In the genomic region with DNA sequence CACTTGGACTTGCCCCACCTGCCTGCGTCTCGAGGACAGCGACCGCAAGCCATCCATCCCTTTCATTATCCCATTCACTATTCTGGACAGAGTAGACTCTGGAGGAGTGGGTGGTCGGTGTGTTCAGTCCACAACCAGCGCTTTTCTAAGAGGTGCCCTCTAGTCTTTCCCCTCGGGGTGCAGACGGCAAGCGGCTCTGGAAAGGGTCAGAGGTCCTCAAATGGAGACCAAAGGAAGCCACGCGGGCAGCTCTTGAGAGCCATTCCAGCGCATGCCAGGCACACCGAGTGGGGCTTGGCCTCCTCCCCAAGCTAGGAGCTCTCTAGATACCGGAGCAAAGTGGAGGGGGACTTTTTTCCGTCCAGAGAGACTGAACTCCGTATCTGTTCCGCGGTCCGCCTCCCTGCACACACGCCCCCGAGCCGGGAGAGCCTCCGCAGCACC, we compare ENCODE assay signal across 8 cellular contexts. TPM values are rescaled to one million over a fixed set of nuclear protein-coding genes. Genes with fewer than 3 reads are reported as not detected.
DNase-seq lines count a peak whose midpoint lies in the region; ATAC-seq, FAIRE-seq and TF ChIP-seq lines count a peak whose summit lies in the region.

No MANE protein-coding gene starts in this region.

- no peaks in the 10 kb centered on the region; the same call in 1 of the 2 replicates for H3K36me3 ChIP-seq in IMR-90 (ENCODE audit: control insufficient read depth, insufficient read depth, low read length)
- no peaks in the 10 kb centered on the region for H3K36me3 ChIP-seq in adipocyte (ENCODE audit: control insufficient read depth, insufficient read depth, low read length, severe bottlenecking)
- no peaks in the 10 kb centered on the region for H3K36me3 ChIP-seq in spleen

- H3K9me1 ChIP-seq in IMR-90 (ENCODE audit: insufficient read depth, low read length), result peaks cover 19% of the 10 kb centered on the region

- H3K4me2 ChIP-seq in IMR-90 (ENCODE audit: low read depth, low read length), result peak overlapping the region; percentile 86

- CTCF ChIA-PET in IMR-90 (lab: Yijun Ruan, JAX), result no interaction called here

- intact Hi-C loops in IMR-90 (cut with micrococcal nuclease), result loop anchor here (2.0 to 5.0 kb wide), 3 partner anchors 14 to 179 kb away; no protein-coding TSS in a partner anchor
- intact Hi-C loops in spleen (cut with DNase I; ENCODE audit: low total_unique reads), result no loop called here
- intact Hi-C loops in posterior vena cava (cut with DNase I), result no loop called here

- no peaks in the 10 kb centered on the region for H3K9me3 Mint-ChIP-seq in immature natural killer cell

- no peaks in the 10 kb centered on the region for H4K20me1 ChIP-seq in IMR-90 (ENCODE audit: insufficient read depth, low read length)

- ATAC-seq in IMR-90 (ENCODE audit: low read depth) (peak; percentile 36; the same call in 1 of the 2 replicates), GM19467 (IDR thresholded peaks at IDR 0.05; ENCODE audit: unreplicated experiment) (no peak)
- no peak for ATAC-seq in activated CD4-positive, CD25-positive, alpha-beta regulatory T cell treated with anti-CD3 and anti-CD28 coated beads, Interleukin-2, amount 50 U/mL, for 24 hours

- peak overlapping the region; percentile 66 to 85 (median 72) for H3K4me3 Mint-ChIP-seq in immature natural killer cell

- BruUV-seq in IMR-90 (replicated peaks; lab: Mats Ljungman, UMichigan), result no TSS peak

- H3K27me3 ChIP-seq in IMR-90 (ENCODE audit: control insufficient read depth, insufficient read depth, low read length) (no peaks in the 10 kb centered on the region), adipocyte (replicated peaks; ENCODE audit: control insufficient read depth, insufficient read depth, low read length) (no peaks in the 10 kb centered on the region), spleen (replicated peaks in 1 of 7) (peaks cover 0 to 58% (median 32%) of the 10 kb centered on the region in 7 donors)

- H3K4ac ChIP-seq in IMR-90 (ENCODE audit: low read depth, low read length), result peak overlapping the region; percentile 92

- H3K14ac ChIP-seq in IMR-90 (replicated peaks; ENCODE audit: low read depth, low read length), result peak overlapping the region; percentile 93

- peak overlapping the region; percentile 93 for H2AK5ac ChIP-seq in IMR-90 (ENCODE audit: low read depth, low read length)

- H2BK15ac ChIP-seq in IMR-90 (ENCODE audit: low read depth, low read length), result peak overlapping the region; percentile 79; the same call in 2 of the 3 replicates

- peak overlapping the region; percentile 86 for H3K27ac ChIP-seq in IMR-90 (ENCODE audit: insufficient read depth, low read length)
- H3K27ac ChIP-seq in spleen, result no peak overlapping the region

- H3K79me1 ChIP-seq in IMR-90 (ENCODE audit: low read depth in 1 of 2, low read length in 2 of 2), result peaks cover 33 to 58% of the 10 kb centered on the region in 2 experiments

- H3K36me3 Mint-ChIP-seq in immature natural killer cell, result no peaks in the 10 kb centered on the region

- H3K27ac Mint-ChIP-seq in immature natural killer cell, result no peak overlapping the region

- TF ChIP-seq POLR2A in IMR-90 (IDR thresholded peaks at IDR 0.05; ENCODE audit: low read depth, low read length) (no peak), spleen (IDR thresholded peaks at IDR 0.05) (no peak)

- H3K9ac ChIP-seq in IMR-90 (ENCODE audit: low read depth, low read length), result peak overlapping the region; percentile 83
- H3K9ac ChIP-seq in adipocyte (ENCODE audit: low read length), result peak overlapping the region; percentile 89

- H2BK5ac ChIP-seq in IMR-90 (ENCODE audit: low read depth, low read length, poor library complexity, severe bottlenecking), result peak overlapping the region; percentile 82

- H3K4me1 ChIP-seq in IMR-90 (ENCODE audit: control insufficient read depth, insufficient read depth, low read length) (peaks cover 22% of the 10 kb centered on the region), adipocyte (ENCODE audit: control insufficient read depth, insufficient read depth, low read length) (peaks cover 22% of the 10 kb centered on the region), spleen (peaks cover 0 to 27% (median 9%) of the 10 kb centered on the region in 6 donors)

- peak; percentile 44 for FAIRE-seq in GM18507 (lab: Jason Lieb, UNC)

- peak overlapping the region; percentile 87 for H2BK20ac ChIP-seq in IMR-90 (ENCODE audit: low read depth, low read length)

- peak overlapping the region; percentile 52 for H3K18ac ChIP-seq in IMR-90 (ENCODE audit: low read depth, low read length)

- peak overlapping the region; percentile 88 for H3K23ac ChIP-seq in IMR-90 (ENCODE audit: low read depth, low read length)

- H4K5ac ChIP-seq in IMR-90 (ENCODE audit: low read depth, low read length), result peak overlapping the region; percentile 36; the same call in 1 of the 2 replicates

- DNase-seq in GM18507 (ENCODE audit: extremely low spot score, insufficient read length, low read depth) (no peak), IMR-90 (peak; percentile 53), adipocyte (ENCODE audit: low read depth) (no peak), immature natural killer cell (no peak), spleen (no peak), posterior vena cava (ENCODE audit: low spot score) (no peak)

- H3K4me1 Mint-ChIP-seq in immature natural killer cell, result peaks cover 5 to 10% of the 10 kb centered on the region in 2 donors

- H2BK120ac ChIP-seq in IMR-90 (ENCODE audit: low read depth, low read length), result peak overlapping the region; percentile 94

- peak overlapping the region; percentile 76 for H3K4me3 ChIP-seq in IMR-90 (ENCODE audit: insufficient read depth, low read depth, low read length)
- H3K4me3 ChIP-seq in adipocyte (ENCODE audit: low read length), result peak overlapping the region; percentile 83
- H3K4me3 ChIP-seq in spleen, result peak overlapping the region; percentile 48 to 78 (median 62)

- H3K27me3 Mint-ChIP-seq in immature natural killer cell (ENCODE audit: low read depth in 3 of 3), result peaks cover 8 to 23% (median 11%) of the 10 kb centered on the region in 3 donors

- dilution Hi-C loops in IMR-90 (cut with HindIII; ENCODE audit: low sequenced_read_pairs, unreplicated experiment), result no loop called here

- peak overlapping the region; percentile 76 to 82 for H4K8ac ChIP-seq in IMR-90 (ENCODE audit: low read depth in 2 of 2, low read length in 2 of 2)

- POLR2A ChIA-PET in IMR-90 (lab: Charles Lee; ENCODE audit: unreplicated experiment), result no interaction called here

- H2AK9ac ChIP-seq in IMR-90 (replicated peaks; ENCODE audit: low read depth, low read length, poor library complexity), result peak overlapping the region; percentile 82

- H4K91ac ChIP-seq in IMR-90 (ENCODE audit: insufficient read depth, low read depth, low read length), result peak overlapping the region; percentile 77

- peak overlapping the region; percentile 90 for H2AFZ ChIP-seq in IMR-90 (replicated peaks; ENCODE audit: low read length, poor library complexity)

- TF ChIP-seq RAD21 in IMR-90 (IDR thresholded peaks at IDR 0.05; ENCODE audit: low read length), result no peak

- WGBS in IMR-90 (ENCODE audit: extremely low coverage in 2 of 2, insufficient read length in 1 of 2), 2 experiments, result no CpG with 5 or more reads among the region's 23 CpGs
- WGBS in spleen, 5 donors, result 14 to 21% (median 18%) methylated on average over 22 to 23 of the region's 23 CpGs

- H3K9me3 ChIP-seq in IMR-90 (ENCODE audit: control insufficient read depth, insufficient read depth, low read length) (no peaks in the 10 kb centered on the region), adipocyte (ENCODE audit: control insufficient read depth, low read length) (no peaks in the 10 kb centered on the region), spleen (no peaks in the 10 kb centered on the region)

- TF ChIP-seq CTCF in IMR-90 (conservative IDR thresholded peaks at IDR 0.05; ENCODE audit: low read depth, low read length) (no peak), spleen (IDR thresholded peaks at IDR 0.05 in 8 of 11, conservative IDR thresholded peaks at IDR 0.05 in 3 of 11) (no peak)

- in situ Hi-C loops in IMR-90 (cut with MboI; ENCODE audit: low sequenced_read_pairs), result no loop called here

- peak overlapping the region; percentile 78 for H3K56ac ChIP-seq in IMR-90 (ENCODE audit: extremely low read depth, insufficient read depth, low read length)

TF ChIP-seq in IMR-90, 13 proteins besides CTCF, POLR2A, EP300 and RAD21:
- TF ChIP-seq CEBPB (IDR thresholded peaks at IDR 0.05; ENCODE audit: low read depth, low read length), result no peak
- TF ChIP-seq, protein P1, sequence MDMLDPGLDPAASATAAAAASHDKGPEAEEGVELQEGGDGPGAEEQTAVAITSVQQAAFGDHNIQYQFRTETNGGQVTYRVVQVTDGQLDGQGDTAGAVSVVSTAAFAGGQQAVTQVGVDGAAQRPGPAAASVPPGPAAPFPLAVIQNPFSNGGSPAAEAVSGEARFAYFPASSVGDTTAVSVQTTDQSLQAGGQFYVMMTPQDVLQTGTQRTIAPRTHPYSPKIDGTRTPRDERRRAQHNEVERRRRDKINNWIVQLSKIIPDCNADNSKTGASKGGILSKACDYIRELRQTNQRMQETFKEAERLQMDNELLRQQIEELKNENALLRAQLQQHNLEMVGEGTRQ (IDR thresholded peaks at IDR 0.05; ENCODE audit: low read depth, low read length), result 0 out of 2 replicates have a peak, but pooled peaks have one; percentile 1
- no peak for TF ChIP-seq RCOR1 (IDR thresholded peaks at IDR 0.05; ENCODE audit: insufficient replicate concordance, low read length)

RNA-seq across cellular contexts. Expression of gene GSDME, which starts 0.7 kb away (rescaled TPM):
- total RNA-seq in IMR-90 (2012; rRNA removed) (78.7 and 88.3 TPM in 2 replicates), spleen (1 to 10 TPM; 2.3 to 9.7 (median 4.3) TPM), posterior vena cava (10 to 100 TPM; 33.4 to 43.5 TPM)
- polyA plus RNA-seq in IMR-90 (2012; rRNA removed) (71.5 and 75.2 TPM in 2 replicates), immature natural killer cell (under 1 TPM in 1 of 3 donors, not detected in 2; 0.10 TPM), spleen (1 to 10 TPM; 2.3 to 6.0 (median 4.1) TPM)
- polyA plus RNA-seq in IMR-90 (2012; cell fraction: cytosol; rRNA removed), result 49.6 and 55.2 TPM in 2 replicates
- polyA plus RNA-seq in IMR-90 (2012; cell fraction: nucleus; rRNA removed; ENCODE audit: low replicate concordance), result 50.0 and 117 TPM in 2 replicates
